21 cellular contexts compared by ENCODE assay signal in the genomic region with DNA sequence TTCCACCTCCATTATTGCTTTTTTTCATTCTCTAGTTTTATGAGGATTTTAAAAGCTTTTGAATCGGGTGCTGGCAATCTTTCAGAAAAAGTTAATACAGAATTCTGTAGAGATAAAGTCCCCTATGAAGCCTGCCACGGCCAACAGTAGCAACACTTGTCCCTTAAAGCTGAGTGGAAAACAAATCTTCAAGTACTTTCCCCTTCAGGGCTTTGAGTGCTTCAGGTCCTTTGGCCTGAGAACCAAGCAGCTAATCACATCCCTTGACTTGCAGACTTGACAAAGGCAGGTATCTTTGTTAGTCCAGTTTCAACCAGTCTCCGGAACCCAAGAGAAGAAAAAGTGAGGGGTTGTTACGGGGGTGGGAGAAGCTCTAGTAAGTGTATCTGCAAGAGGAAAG.
"Had no signal": no experiment of that assay in that cellular context is flagged by ENCODE, and none has a peak within 500 bp of the region (broad histone marks: within the 10 kb centered on the region; RNA-seq: fewer than 3 reads in every experiment).

No MANE protein-coding gene starts in this region.

- H3K27ac Mint-ChIP-seq: IgD-negative memory B cell had no signal

- H3K9me3 Mint-ChIP-seq: IgD-negative memory B cell had no signal

- H3K27ac ChIP-seq: KMS-11, SJSA1, SK-N-MC had no signal

- H3K27me3 Mint-ChIP-seq: IgD-negative memory B cell had no signal

- H3K4me3 Mint-ChIP-seq: IgD-negative memory B cell had no signal

- H3K4me1 ChIP-seq: SJSA1 had no signal

- H3K9me3 ChIP-seq: SJSA1 had no signal

- H3K36me3 ChIP-seq: SJSA1 had no signal

- ATAC-seq: HepG2, K562 had no signal

- DNase-seq: Kasumi-1, NCI-H1092, NCI-H1436, NCI-H187, NCI-H2029, NCI-H2081 treated with DMSO at 0.1 percent for 48 hours, NCI-H226, NCI-H446, NCI-H510A, NCI-H524 treated with DMSO at 0.1 percent for 48 hours, NCI-H69, NCI-H774, Right ventricle myocardium superior, RPMI8226, SIG-M5 had no signal

- H3K4me3 ChIP-seq: K562, SJSA1, SK-N-MC had no signal

- H3K36me3 Mint-ChIP-seq: IgD-negative memory B cell had no signal
